In genomic region chr15:64527263-64527984, GRCh38 we compare ENCODE assay signal across 11 cellular contexts.
A peak's percentile ranks its signal among the peaks of the same experiment; 100 is the strongest.
DNase-seq lines count a peak whose midpoint lies in the region; ATAC-seq, FAIRE-seq and TF ChIP-seq lines count a peak whose summit lies in the region.
"Had no signal": no experiment of that assay in that cellular context is flagged by ENCODE, and none has a peak within 500 bp of the region (broad histone marks: within the 10 kb centered on the region; RNA-seq: fewer than 3 reads in every experiment).

No MANE protein-coding gene starts in this region.

- peaks cover 12% of the 10 kb centered on the region for H3K4me1 Mint-ChIP-seq in nephron progenitor cell

- H3K27me3 ChIP-seq in bronchial epithelial cell (ENCODE audit: control insufficient read depth, insufficient read depth, low read length), result no peaks in the 10 kb centered on the region
- no peaks in the 10 kb centered on the region for H3K27me3 ChIP-seq in ascending aorta

- TF ChIP-seq CTCF in bronchial epithelial cell (IDR thresholded peaks at IDR 0.05; ENCODE audit: insufficient read depth, low read length, severe bottlenecking) (no peak), nephron progenitor cell (IDR thresholded peaks at IDR 0.05) (no peak), ascending aorta (IDR thresholded peaks at IDR 0.05) (no peak)

- H3K9me3 Mint-ChIP-seq in nephron progenitor cell, result no peaks in the 10 kb centered on the region

- FAIRE-seq in bronchial epithelial cell (lab: Jason Lieb, UNC), result no peak

- no peaks in the 10 kb centered on the region for H3K9me3 ChIP-seq in ascending aorta

- H3K36me3 ChIP-seq in bronchial epithelial cell (ENCODE audit: control insufficient read depth, insufficient read depth, low read length), result peaks cover 2% of the 10 kb centered on the region
- H3K36me3 ChIP-seq in ascending aorta, result no peaks in the 10 kb centered on the region

- H3K27ac Mint-ChIP-seq in nephron progenitor cell, result peak overlapping the region; percentile 63

- H3K4me3 Mint-ChIP-seq in nephron progenitor cell, result no peak overlapping the region

- peaks cover 53% of the 10 kb centered on the region for H3K36me3 Mint-ChIP-seq in nephron progenitor cell (ENCODE audit: low read depth)

- no peak overlapping the region for H3K27ac ChIP-seq in ascending aorta
- H3K27ac ChIP-seq: VCaP had no signal

- ATAC-seq in GM18861 (IDR thresholded peaks at IDR 0.05; ENCODE audit: unreplicated experiment), result no peak

- intact Hi-C loops in ascending aorta (cut with DNase I), result no loop called here

- DNase-seq in GM04504 (ENCODE audit: low read depth) (peak; percentile 35), NCI-H460 (ENCODE audit: extremely low read depth, low read depth) (peak; percentile 18), bronchial epithelial cell (ENCODE audit: low read depth) (peak; percentile 69), nephron progenitor cell (no peak), ascending aorta (ENCODE audit: low spot score in 2 of 2) (no peak)
- DNase-seq in central memory CD4-positive, alpha-beta T cell, result no peak
- DNase-seq in activated CD4-positive, alpha-beta T cell treated with anti-CD3 and anti-CD28 coated beads, Interleukin-2, amount 50 U/mL, for 4 hours, result no peak
- DNase-seq: NCI-H524, nucleus accumbens had no signal

- no peaks in the 10 kb centered on the region for H3K27me3 Mint-ChIP-seq in nephron progenitor cell (ENCODE audit: low read depth, poor library complexity)

- no peaks in the 10 kb centered on the region for H3K4me1 ChIP-seq in ascending aorta

- no peak overlapping the region for H3K4me3 ChIP-seq in bronchial epithelial cell (ENCODE audit: low read depth, low read length)
- no peak overlapping the region for H3K4me3 ChIP-seq in ascending aorta

Comparison
In these comparisons a context has a peak if more than half of its experiments do, and no peak if none do; other contexts are left out.
1. DNase-seq: peak in GM04504 (single experiment), NCI-H460 (single experiment) and bronchial epithelial cell (single experiment); none in nephron progenitor cell (single experiment), central memory CD4-positive, alpha-beta T cell (single experiment), activated CD4-positive, alpha-beta T cell treated with anti-CD3 and anti-CD28 coated beads, Interleukin-2, amount 50 U/mL, for 4 hours (0 of 2) and ascending aorta (0 of 2).